ENCODE assay signal across 8 cellular contexts in the genomic region with DNA sequence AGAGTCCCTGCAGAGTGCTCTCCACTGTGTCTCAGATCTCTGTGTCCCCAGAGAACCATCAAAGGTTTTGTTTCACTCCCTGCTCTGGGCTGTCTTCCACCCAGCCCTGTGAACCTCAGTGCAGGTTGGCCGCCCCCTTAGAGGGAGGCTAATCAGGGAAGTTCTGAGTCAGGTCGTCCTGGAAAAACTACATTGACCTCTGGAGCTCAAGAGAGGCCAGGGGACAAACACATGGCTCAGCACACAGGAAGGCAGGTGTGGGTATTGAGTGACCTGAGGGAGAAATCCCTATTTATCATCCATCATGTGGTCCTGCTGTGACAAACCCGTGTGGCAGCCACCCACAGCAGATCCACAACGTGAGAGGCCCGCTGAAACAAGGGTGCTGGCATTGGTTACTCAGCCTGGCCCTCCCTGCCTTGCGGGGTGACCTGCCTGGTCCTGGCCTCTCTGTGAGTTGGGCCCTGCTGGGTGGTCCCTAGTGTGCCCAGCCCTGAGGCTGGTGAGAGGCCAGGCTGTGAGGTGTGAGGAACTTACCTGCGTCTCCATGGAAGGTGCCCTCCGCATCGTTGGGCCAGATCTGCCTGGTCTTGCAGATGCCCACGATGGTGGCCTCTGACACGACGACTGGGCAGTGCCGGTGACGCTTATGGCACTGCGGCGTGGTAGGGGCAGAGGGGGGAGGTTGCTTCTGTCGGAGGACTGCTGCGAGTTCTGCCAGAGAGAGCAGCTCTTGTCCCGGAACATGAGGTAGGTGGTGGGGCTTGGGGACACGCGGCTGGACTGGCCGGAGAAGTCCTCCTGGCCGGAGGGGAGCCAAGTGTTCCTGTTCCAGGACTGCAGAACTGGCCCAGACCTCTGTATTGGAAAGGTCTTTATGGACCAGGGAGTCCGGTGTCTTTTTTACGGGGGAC. TPM values are rescaled to one million over a fixed set of nuclear protein-coding genes. Genes with fewer than 3 reads are reported as not detected.
DNase-seq lines count a peak whose midpoint lies in the region; ATAC-seq and TF ChIP-seq lines count a peak whose summit lies in the region.

No MANE protein-coding gene starts in this region.

- H2BK15ac ChIP-seq in mesendoderm (replicated peaks; ENCODE audit: low read depth): no peak overlapping the region

- WGBS in mesendoderm (ENCODE audit: extremely low coverage, insufficient coverage, low lambda C conversion rate): no CpG with 5 or more reads among the region's 25 CpGs

- peaks cover 27% of the 10 kb centered on the region; the same call in 1 of the 2 replicates for H3K9me3 ChIP-seq in NT2/D1 (ENCODE audit: insufficient read depth, low read length)

- peaks cover 35% of the 10 kb centered on the region for H3K79me2 ChIP-seq in mesendoderm (ENCODE audit: control insufficient read depth, insufficient read depth, low read length)

- H3K4me2 ChIP-seq in mesendoderm (ENCODE audit: low read length): peak overlapping the region; percentile 40

- H3K36me3 ChIP-seq in NT2/D1 (ENCODE audit: insufficient read depth, insufficient read length, low read length) (peaks cover 21% of the 10 kb centered on the region), mesendoderm (ENCODE audit: control insufficient read depth, insufficient read depth, low read length) (no peaks in the 10 kb centered on the region)

- DNase-seq in DMS53 (lab: John Stamatoyannopoulos, UW) (peak; percentile 74), NT2/D1 (ENCODE audit: low read depth, low spot score) (no peak), mesendoderm (peak; percentile 26), type B pancreatic cell (ENCODE audit: extremely low spot score, unreplicated experiment) (no peak), NCI-H748 (lab: John Stamatoyannopoulos, UW; ENCODE audit: unreplicated experiment) (no peak)
- no peak for DNase-seq in central memory CD8-positive, alpha-beta T cell (ENCODE audit: low spot score in 2 of 2)

- H3K4me1 Mint-ChIP-seq in central memory CD8-positive, alpha-beta T cell: peaks cover 67% of the 10 kb centered on the region
- H3K4me1 Mint-ChIP-seq in type B pancreatic cell (ENCODE audit: unreplicated experiment): peaks cover 34% of the 10 kb centered on the region

- peak overlapping the region; percentile 89 for H3K23ac ChIP-seq in mesendoderm (ENCODE audit: low read length)

- no peak for ATAC-seq in central memory CD8-positive, alpha-beta T cell (replicated peaks; ENCODE audit: extremely low read depth, poor library complexity, severe bottlenecking)
- ATAC-seq in GM21786 (IDR thresholded peaks at IDR 0.05; ENCODE audit: unreplicated experiment): no peak
- ATAC-seq in GM18909 (IDR thresholded peaks at IDR 0.05; ENCODE audit: poor library complexity, unreplicated experiment): no peak

- H3K27me3 ChIP-seq in NT2/D1 (ENCODE audit: insufficient read depth, insufficient read length) (no peaks in the 10 kb centered on the region), mesendoderm (ENCODE audit: insufficient read depth, low read length, poor library complexity) (no peaks in the 10 kb centered on the region)

- peaks cover 34% of the 10 kb centered on the region for H3K36me3 Mint-ChIP-seq in central memory CD8-positive, alpha-beta T cell (ENCODE audit: insufficient read depth)
- H3K36me3 Mint-ChIP-seq in type B pancreatic cell: peaks cover 25% of the 10 kb centered on the region

- H3K4me3 Mint-ChIP-seq in central memory CD8-positive, alpha-beta T cell: peak overlapping the region; percentile 88
- H3K4me3 Mint-ChIP-seq in type B pancreatic cell: peak overlapping the region; percentile 90

- H3K4me3 ChIP-seq in NT2/D1 (ENCODE audit: insufficient read length, low read depth) (peak overlapping the region; percentile 15), mesendoderm (ENCODE audit: low read length) (no peak overlapping the region)

- H3K79me1 ChIP-seq in mesendoderm (ENCODE audit: low read length): peaks cover 12% of the 10 kb centered on the region

- H3K9ac ChIP-seq in NT2/D1 (ENCODE audit: insufficient read length, low read depth): peak overlapping the region; percentile 61
- H3K9ac ChIP-seq in mesendoderm (ENCODE audit: low read length): peak overlapping the region; percentile 50

- peak overlapping the region; percentile 97 for H2AK5ac ChIP-seq in mesendoderm (ENCODE audit: low read length)

- H3K18ac ChIP-seq in mesendoderm (ENCODE audit: low read length): no peak overlapping the region

- H3K27me3 Mint-ChIP-seq in central memory CD8-positive, alpha-beta T cell: no peaks in the 10 kb centered on the region
- H3K27me3 Mint-ChIP-seq in type B pancreatic cell: no peaks in the 10 kb centered on the region

- peak overlapping the region; percentile 74 for H3K27ac Mint-ChIP-seq in central memory CD8-positive, alpha-beta T cell (ENCODE audit: low read depth)
- peak overlapping the region; percentile 72 for H3K27ac Mint-ChIP-seq in type B pancreatic cell

- H2BK5ac ChIP-seq in mesendoderm (ENCODE audit: low read length): peak overlapping the region; percentile 17

- no peak for TF ChIP-seq CTCF in type B pancreatic cell (conservative IDR thresholded peaks at IDR 0.05)

- peak overlapping the region; percentile 82 for H3K56ac ChIP-seq in mesendoderm (ENCODE audit: low read length)

- H2BK120ac ChIP-seq in mesendoderm (ENCODE audit: low read depth, low read length): no peak overlapping the region

- H3K9me3 Mint-ChIP-seq in central memory CD8-positive, alpha-beta T cell: no peaks in the 10 kb centered on the region
- peaks cover 14% of the 10 kb centered on the region for H3K9me3 Mint-ChIP-seq in type B pancreatic cell

- H4K5ac ChIP-seq in mesendoderm (ENCODE audit: low read length): no peak overlapping the region

- no peak overlapping the region for H3K4ac ChIP-seq in mesendoderm (ENCODE audit: low read depth, low read length)

- H4K8ac ChIP-seq in mesendoderm (ENCODE audit: low read depth, low read length): no peak overlapping the region

- H3K27ac ChIP-seq in mesendoderm (ENCODE audit: low read depth, low read length): no peak overlapping the region

- H3K4me1 ChIP-seq in NT2/D1 (ENCODE audit: insufficient read depth, insufficient read length) (peaks cover 13% of the 10 kb centered on the region), mesendoderm (ENCODE audit: control insufficient read depth, low read depth, low read length) (peaks cover 16% of the 10 kb centered on the region)

RNA-seq across cellular contexts. Expression of gene BCR, which starts 0.7 kb away (rescaled TPM):
- 26.5 TPM for polyA plus RNA-seq in mesendoderm (2013, experiment 1 of 2)
- polyA plus RNA-seq in mesendoderm (2013, experiment 2 of 2): 26.2 TPM
- 61.2 and 71.6 TPM in 2 replicates for total RNA-seq in type B pancreatic cell (ENCODE audit: low replicate concordance)

RNA-seq across cellular contexts. Expression of gene RAB36, which starts 34.4 kb away (rescaled TPM):
- 0.67 TPM for polyA plus RNA-seq in mesendoderm (2013, experiment 1 of 2)
- polyA plus RNA-seq in mesendoderm (2013, experiment 2 of 2): 0.64 TPM
- total RNA-seq in type B pancreatic cell (ENCODE audit: low replicate concordance): 6.8 and 18.4 TPM in 2 replicates

RNA-seq across cellular contexts. Expression of gene RSPH14, which starts 37.8 kb away (rescaled TPM):
- 0.20 TPM for polyA plus RNA-seq in mesendoderm (2013, experiment 1 of 2)
- polyA plus RNA-seq in mesendoderm (2013, experiment 2 of 2): 0.20 TPM
- total RNA-seq in type B pancreatic cell (ENCODE audit: low replicate concordance): 0.93 and 1.5 TPM in 2 replicates

Comparison
In these comparisons a context has a peak if more than half of its experiments do, and no peak if none do; other contexts are left out.
1. DNase-seq: peak in DMS53 (single experiment) and mesendoderm (single experiment); none in NT2/D1 (single experiment), central memory CD8-positive, alpha-beta T cell (0 of 2), type B pancreatic cell (single experiment) and NCI-H748 (single experiment).